In genomic region chr1:198465201-198466144, GRCh38 we compare ENCODE assay signal across 8 cellular contexts.
DNase-seq lines count a peak whose midpoint lies in the region; ATAC-seq, FAIRE-seq and TF ChIP-seq lines count a peak whose summit lies in the region.

No MANE protein-coding gene starts in this region.

- H3K27ac ChIP-seq in esophagus squamous epithelium: no peak overlapping the region

- no peaks in the 10 kb centered on the region for H3K4me1 Mint-ChIP-seq in nephron

- H3K27ac Mint-ChIP-seq in nephron: no peak overlapping the region

- no peak overlapping the region for H3K4me3 ChIP-seq in esophagus squamous epithelium

- no peaks in the 10 kb centered on the region for H3K9me3 ChIP-seq in esophagus squamous epithelium

- H3K9me3 Mint-ChIP-seq in nephron: no peaks in the 10 kb centered on the region

- WGBS in esophagus squamous epithelium, 2 donors: 30 to 32% methylated on average over 3 of the region's 3 CpGs

- DNase-seq in D721Med (ENCODE audit: insufficient read length, low spot score) (no peak), NAMALWA (ENCODE audit: low spot score) (peak; percentile 70), esophagus squamous epithelium (lab: John Stamatoyannopoulos, UW) (no peak)
- no peak for DNase-seq in stimulated activated CD4-positive, alpha-beta T cell treated with anti-CD3 and anti-CD28 coated beads, Interleukin-1b, Interleukin-23, amount 100 ng/mL, for 48 hours

- intact Hi-C loops in esophagus squamous epithelium (cut with DNase I): loop anchor here (10.0 kb wide), 1 partner anchor 381 kb away; no protein-coding TSS in a partner anchor

- H3K36me3 Mint-ChIP-seq in nephron (ENCODE audit: low read depth): no peaks in the 10 kb centered on the region

- peak; percentile 98 for FAIRE-seq in D721Med (lab: Jason Lieb, UNC)

- peaks cover 0 to 4% (median 0%) of the 10 kb centered on the region in 4 donors for H3K27me3 ChIP-seq in esophagus squamous epithelium

- H3K27me3 Mint-ChIP-seq in nephron (ENCODE audit: low read depth): no peaks in the 10 kb centered on the region

- no peak for TF ChIP-seq POLR2A in esophagus squamous epithelium (IDR thresholded peaks at IDR 0.05)

- no peaks in the 10 kb centered on the region for H3K36me3 ChIP-seq in esophagus squamous epithelium

- TF ChIP-seq CTCF in D721Med (IDR thresholded peaks at IDR 0.05; ENCODE audit: insufficient read depth, missing control alignments) (peak; percentile 92), esophagus squamous epithelium (IDR thresholded peaks at IDR 0.05) (peak; percentile 27 to 79 (median 61)), nephron (IDR thresholded peaks at IDR 0.05; ENCODE audit: unreplicated experiment in 3 of 3) (peak; percentile 60 to 74 (median 61))

- ATAC-seq in GM19463 (IDR thresholded peaks at IDR 0.05; ENCODE audit: unreplicated experiment) (peak; percentile 66), SK-N-SH treated with all-trans-retinoic acid at 6 μM for 48 hours (peak; percentile 88), HG03520 (IDR thresholded peaks at IDR 0.05; ENCODE audit: unreplicated experiment) (no peak)

- no peak overlapping the region for H3K4me3 Mint-ChIP-seq in nephron

- H3K4me1 ChIP-seq in esophagus squamous epithelium: peaks cover 0 to 14% (median 0%) of the 10 kb centered on the region in 3 donors

TF ChIP-seq in SK-N-SH treated with all-trans-retinoic acid at 6 μM for 48 hours, 23 proteins besides CTCF, POLR2A, EP300 and RAD21:
- TF ChIP-seq GLIS3 (CRISPR knock-in tag; IDR thresholded peaks at IDR 0.05) (no peak), CREB5 (CRISPR knock-in tag; IDR thresholded peaks at IDR 0.05; ENCODE audit: low read depth) (no peak), ZNF565 (CRISPR knock-in tag; conservative IDR thresholded peaks at IDR 0.05; ENCODE audit: low read depth) (no peak), TOX (CRISPR knock-in tag; IDR thresholded peaks at IDR 0.05; ENCODE audit: borderline replicate concordance) (0 out of 2 replicates have a peak, but pooled peaks have one; percentile 11), TCF4 (CRISPR knock-in tag; IDR thresholded peaks at IDR 0.05; ENCODE audit: borderline replicate concordance) (no peak)
TF ChIP-seq in SK-N-SH treated with all-trans-retinoic acid at 6 μM for 48 hours: peak in this region for 1.
